19 cellular contexts compared by ENCODE assay signal in the genomic region with DNA sequence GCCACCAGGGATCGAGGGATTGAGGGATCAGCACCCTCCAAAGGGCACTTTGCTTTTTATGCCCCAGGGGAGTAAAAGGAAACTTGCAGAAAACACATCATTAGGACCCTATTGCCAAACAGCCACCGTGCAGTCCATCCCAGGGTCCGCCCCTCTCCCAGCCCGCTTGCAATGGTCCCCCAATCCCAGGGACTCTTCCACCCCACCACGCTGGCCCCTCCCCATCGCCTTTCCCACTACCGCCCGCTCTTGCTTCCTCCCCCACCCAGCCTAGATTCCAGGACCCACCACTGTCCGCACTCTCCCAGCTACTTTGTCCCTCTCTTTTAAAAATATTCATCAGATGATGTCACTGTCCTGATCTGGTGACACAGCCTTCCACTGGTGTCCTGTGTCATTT.
"Had no signal": no experiment of that assay in that cellular context is flagged by ENCODE, and none has a peak within 500 bp of the region (broad histone marks: within the 10 kb centered on the region; RNA-seq: fewer than 3 reads in every experiment).

No MANE protein-coding gene starts in this region.

- H3K36me3 ChIP-seq: cardiac muscle cell, esophagus squamous epithelium, left ventricle myocardium inferior, transverse colon had no signal

- H3K36me3 Mint-ChIP-seq: activated naive CD4-positive, alpha-beta T cell treated with anti-CD3 and anti-CD28 coated beads, Interleukin-2, amount 50 U/mL, for 72 hours; memory B cell; natural killer cell had no signal

- ATAC-seq: activated CD8-positive, alpha-beta T cell treated with anti-CD3 and anti-CD28 coated beads for 36 hours; activated naive CD4-positive, alpha-beta T cell treated with anti-CD3 and anti-CD28 coated beads, Interleukin-2, amount 50 U/mL, for 72 hours; activated T-cell treated with anti-CD3 and anti-CD28 coated beads, Interleukin-2, amount 50 U/mL, for 4 hours; natural killer cell; right cardiac atrium had no signal

- H3K4me3 Mint-ChIP-seq: activated CD8-positive, alpha-beta T cell treated with anti-CD3 and anti-CD28 coated beads for 36 hours; activated T-cell treated with anti-CD3 and anti-CD28 coated beads, Interleukin-2, amount 50 U/mL, for 4 hours; memory B cell had no signal

- H3K27ac ChIP-seq: cardiac muscle cell, esophagus squamous epithelium, left ventricle myocardium inferior, transverse colon had no signal

- H3K4me1 ChIP-seq: left ventricle myocardium inferior, transverse colon had no signal

- FAIRE-seq: kidney, small intestine had no signal

- DNase-seq: activated CD4-positive, alpha-beta T cell treated with anti-CD3 and anti-CD28 coated beads for 48 hours; activated CD8-positive, alpha-beta T cell treated with anti-CD3 and anti-CD28 coated beads for 36 hours; activated effector memory CD4-positive, alpha-beta T cell treated with anti-CD3 and anti-CD28 coated beads, Interleukin-2, amount 50 U/mL, for 16 hours; activated T-cell treated with anti-CD3 and anti-CD28 coated beads, Interleukin-2, amount 50 U/mL, for 4 hours; esophagus squamous epithelium; kidney; left ventricle myocardium inferior; natural killer cell; occipital lobe; right cardiac atrium; small intestine; stimulated activated CD4-positive, alpha-beta T cell treated with anti-CD3 and anti-CD28 coated beads, Interleukin-4, amount 100 ng/mL, for 24 hours; stimulated activated naive CD4-positive, alpha-beta T cell; T-helper 2 cell; transverse colon had no signal

- H3K9me3 ChIP-seq: esophagus squamous epithelium, left ventricle myocardium inferior, transverse colon had no signal

- H3K4me1 Mint-ChIP-seq: memory B cell had no signal

- H3K27ac Mint-ChIP-seq: activated CD8-positive, alpha-beta T cell treated with anti-CD3 and anti-CD28 coated beads for 36 hours; activated naive CD4-positive, alpha-beta T cell treated with anti-CD3 and anti-CD28 coated beads, Interleukin-2, amount 50 U/mL, for 72 hours; memory B cell; progenitor cell of endocrine pancreas had no signal

- H3K9me3 Mint-ChIP-seq: activated CD8-positive, alpha-beta T cell treated with anti-CD3 and anti-CD28 coated beads for 36 hours; activated naive CD4-positive, alpha-beta T cell treated with anti-CD3 and anti-CD28 coated beads, Interleukin-2, amount 50 U/mL, for 72 hours; activated T-cell treated with anti-CD3 and anti-CD28 coated beads, Interleukin-2, amount 50 U/mL, for 4 hours; natural killer cell had no signal

- H3K4me3 ChIP-seq: cardiac muscle cell, esophagus squamous epithelium, left ventricle myocardium inferior, transverse colon had no signal
